11 cellular contexts compared by ENCODE assay signal in genomic region chr16:67312450-67313118, GRCh38. TPM values are rescaled to one million over a fixed set of nuclear protein-coding genes. Genes with fewer than 3 reads are reported as not detected.
DNase-seq lines count a peak whose midpoint lies in the region; ATAC-seq and TF ChIP-seq lines count a peak whose summit lies in the region.
"Had no signal": no experiment of that assay in that cellular context is flagged by ENCODE, and none has a peak within 500 bp of the region (broad histone marks: within the 10 kb centered on the region; RNA-seq: fewer than 3 reads in every experiment).

No MANE protein-coding gene starts in this region.

- H3K23ac ChIP-seq in trophoblast cell (ENCODE audit: low read length): no peak overlapping the region

- no peak overlapping the region for H4K91ac ChIP-seq in trophoblast cell (ENCODE audit: low read depth, low read length)

- no CpG with 5 or more reads among the region's 2 CpGs for WGBS in trophoblast cell (ENCODE audit: extremely low coverage, insufficient coverage, insufficient read length)

- peak overlapping the region; percentile 73 for H2BK120ac ChIP-seq in trophoblast cell (ENCODE audit: insufficient read depth, low read length, poor library complexity)

- peak; percentile 29 for DNase-seq in SIG-M5 treated with dmso at 0.1 percent for 504 hours (lab: John Stamatoyannopoulos, UW; ENCODE audit: unreplicated experiment)
- no peak for DNase-seq in SIG-M5 (lab: John Stamatoyannopoulos, UW)
- DNase-seq in RWPE2 (ENCODE audit: low spot score): no peak
- no peak for DNase-seq in epithelial cell of prostate (ENCODE audit: low read depth, low spot score)
- DNase-seq in trophoblast cell: peak; percentile 65 to 80
- no peak for DNase-seq in RWPE1 (ENCODE audit: low spot score)
- DNase-seq in NCI-H226: no peak
- DNase-seq: NCI-H524, Right ventricle myocardium superior had no signal

- H2AK5ac ChIP-seq in trophoblast cell (ENCODE audit: low read length): no peak overlapping the region

- no peak overlapping the region for H3K4ac ChIP-seq in trophoblast cell (ENCODE audit: low read depth, low read length)

- H3K4me1 ChIP-seq in RWPE2 (ENCODE audit: insufficient read depth, poor library complexity, severe bottlenecking) (peaks cover 9% of the 10 kb centered on the region), trophoblast cell (ENCODE audit: control insufficient read depth in 1 of 2, insufficient read depth in 2 of 2, low read length in 2 of 2) (peaks cover 9 to 14% of the 10 kb centered on the region in 2 experiments)

- H2BK5ac ChIP-seq in trophoblast cell (ENCODE audit: low read depth, low read length, poor library complexity): peak overlapping the region; percentile 54

- no peak overlapping the region for H2BK12ac ChIP-seq in trophoblast cell (ENCODE audit: low read length)

- no peak overlapping the region for H2AFZ ChIP-seq in trophoblast cell (ENCODE audit: insufficient read depth, low read length, poor library complexity)

- TF ChIP-seq CTCF in RWPE2 (IDR thresholded peaks at IDR 0.05; ENCODE audit: poor library complexity, severe bottlenecking): no peak
- no peak for TF ChIP-seq CTCF in RWPE1 (conservative IDR thresholded peaks at IDR 0.05; ENCODE audit: low read depth)

- H3K4me3 ChIP-seq in RWPE2 (ENCODE audit: severe bottlenecking) (no peak overlapping the region), trophoblast cell (ENCODE audit: low read depth, low read length) (no peak overlapping the region)

- CTCF ChIA-PET in RWPE1 (lab: Yijun Ruan, JAX): no interaction called here

- H3K27me3 ChIP-seq in RWPE2 (ENCODE audit: insufficient read depth, poor library complexity, severe bottlenecking) (no peaks in the 10 kb centered on the region), trophoblast cell (ENCODE audit: insufficient read depth, low read length) (no peaks in the 10 kb centered on the region)

- no peak overlapping the region for H3K9ac ChIP-seq in trophoblast cell (ENCODE audit: low read length)

- POLR2A ChIA-PET in RWPE1 (lab: Yijun Ruan, JAX; ENCODE audit: low non-redundant PET): no interaction called here

- H4K8ac ChIP-seq in trophoblast cell (ENCODE audit: low read depth, low read length): no peak overlapping the region

- no peak overlapping the region for H4K12ac ChIP-seq in trophoblast cell (ENCODE audit: low read depth, low read length)

- peak overlapping the region; percentile 40 for H3K4me2 ChIP-seq in trophoblast cell (ENCODE audit: low read length)

- H3K14ac ChIP-seq in trophoblast cell (ENCODE audit: low read length): no peak overlapping the region

- H3K18ac ChIP-seq in trophoblast cell (ENCODE audit: low read length): no peak overlapping the region

- H3K36me3 ChIP-seq in RWPE2 (ENCODE audit: low read depth): no peaks in the 10 kb centered on the region
- H3K36me3 ChIP-seq in trophoblast cell (ENCODE audit: control insufficient read depth in 1 of 2, insufficient read depth in 2 of 2, low read length in 2 of 2): no peaks in the 10 kb centered on the region

- no peaks in the 10 kb centered on the region for H3K79me2 ChIP-seq in trophoblast cell (ENCODE audit: control insufficient read depth, insufficient read depth, low read length, poor library complexity)

- H3K27ac ChIP-seq in RWPE2 (ENCODE audit: poor library complexity, severe bottlenecking): peak overlapping the region; percentile 59
- peak overlapping the region; percentile 78 for H3K27ac ChIP-seq in epithelial cell of prostate
- peak overlapping the region; percentile 94 for H3K27ac ChIP-seq in trophoblast cell (ENCODE audit: low read depth, low read length)
- H3K27ac ChIP-seq in RWPE1: no peak overlapping the region
- H3K27ac ChIP-seq: 22Rv1 had no signal

- ATAC-seq in RWPE2 (ENCODE audit: low read depth) (no peak), HG02852 (IDR thresholded peaks at IDR 0.05; ENCODE audit: unreplicated experiment) (no peak)

- H3K9me3 ChIP-seq in RWPE2 (ENCODE audit: severe bottlenecking) (no peaks in the 10 kb centered on the region), trophoblast cell (ENCODE audit: insufficient read depth, low read depth, low read length) (no peaks in the 10 kb centered on the region)

- H3K79me1 ChIP-seq in trophoblast cell (ENCODE audit: low read length): peaks cover 5% of the 10 kb centered on the region

RNA-seq across cellular contexts. Expression of gene KCTD19, which starts 14.0 kb away (rescaled TPM):
- polyA plus RNA-seq in trophoblast cell (2013): 0.10 and 0.22 TPM in 2 replicates

RNA-seq across cellular contexts. Expression of gene LRRC36, which starts 14.0 kb away (rescaled TPM):
- 0.03 and 0.08 TPM in 2 replicates for polyA plus RNA-seq in trophoblast cell (2013)

RNA-seq across cellular contexts. Expression of gene PLEKHG4, which starts 33.3 kb away (rescaled TPM):
- 0.35 and 0.60 TPM in 2 replicates for polyA plus RNA-seq in trophoblast cell (2013)

Comparison
In these comparisons a context has a peak if more than half of its experiments do, and no peak if none do; other contexts are left out.
1. DNase-seq: peak in SIG-M5 treated with dmso at 0.1 percent for 504 hours (single experiment) and trophoblast cell (2 of 2); none in SIG-M5 (single experiment), RWPE2 (single experiment), epithelial cell of prostate (single experiment), RWPE1 (single experiment) and NCI-H226 (single experiment).